ENCODE assay signal across 7 cellular contexts in the genomic region with DNA sequence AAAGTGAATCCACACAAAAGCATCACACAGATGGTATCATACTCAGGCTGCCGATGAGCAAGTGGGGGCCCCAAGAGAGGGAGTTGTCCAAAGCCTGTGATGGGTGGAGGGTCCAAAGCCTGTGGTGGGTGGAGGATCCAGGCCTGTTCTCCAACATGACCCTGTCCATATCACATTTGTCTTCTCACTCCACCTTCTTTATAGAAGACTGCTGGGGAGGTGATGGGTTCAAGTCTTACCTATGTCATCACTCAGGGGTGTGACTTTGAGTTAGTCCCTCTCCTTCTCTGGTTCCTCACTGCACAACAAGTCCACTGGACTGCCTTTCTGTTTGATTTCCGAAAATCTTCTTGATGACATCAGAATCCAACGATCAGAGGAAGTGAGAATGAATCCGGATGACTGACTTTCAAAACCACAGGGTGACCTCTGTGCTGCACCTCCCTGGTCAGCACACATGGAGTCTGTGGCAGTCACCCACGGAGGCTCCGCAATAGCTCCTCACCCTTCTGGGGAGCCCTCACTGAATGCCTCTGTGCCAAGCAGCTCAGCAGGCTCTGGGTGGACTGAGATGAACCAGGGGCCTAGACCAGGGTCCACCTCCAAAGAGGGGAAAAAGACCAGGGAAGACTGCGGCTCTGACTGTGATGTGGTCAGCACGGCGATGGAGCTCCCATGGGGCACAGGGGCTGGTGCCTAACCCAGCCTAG.
DNase-seq lines count a peak whose midpoint lies in the region; ATAC-seq lines count a peak whose summit lies in the region.

No MANE protein-coding gene starts in this region.

- DNase-seq in NOMO-1 treated with DMSO at 0.1 percent for 48 hours (lab: John Stamatoyannopoulos, UW; ENCODE audit: unreplicated experiment), result peak; percentile 87
- peak; percentile 43 for DNase-seq in globus pallidus (ENCODE audit: low spot score)
- DNase-seq in NCI-H2081 (lab: John Stamatoyannopoulos, UW), result no peak
- DNase-seq in NCI-H187 (lab: John Stamatoyannopoulos, UW), result no peak
- DNase-seq in amniotic stem cell (lab: John Stamatoyannopoulos, UW), result no peak

- ATAC-seq in GM18861 (IDR thresholded peaks at IDR 0.05; ENCODE audit: unreplicated experiment) (peak; percentile 30), HG02610 (IDR thresholded peaks at IDR 0.05; ENCODE audit: unreplicated experiment) (peak; percentile 40)

Comparison
In these comparisons a context has a peak if more than half of its experiments do, and no peak if none do; other contexts are left out.
1. DNase-seq: peak in NOMO-1 treated with DMSO at 0.1 percent for 48 hours (single experiment) and globus pallidus (single experiment); none in NCI-H2081 (0 of 2), NCI-H187 (0 of 2) and amniotic stem cell (single experiment).